In the genomic region with DNA sequence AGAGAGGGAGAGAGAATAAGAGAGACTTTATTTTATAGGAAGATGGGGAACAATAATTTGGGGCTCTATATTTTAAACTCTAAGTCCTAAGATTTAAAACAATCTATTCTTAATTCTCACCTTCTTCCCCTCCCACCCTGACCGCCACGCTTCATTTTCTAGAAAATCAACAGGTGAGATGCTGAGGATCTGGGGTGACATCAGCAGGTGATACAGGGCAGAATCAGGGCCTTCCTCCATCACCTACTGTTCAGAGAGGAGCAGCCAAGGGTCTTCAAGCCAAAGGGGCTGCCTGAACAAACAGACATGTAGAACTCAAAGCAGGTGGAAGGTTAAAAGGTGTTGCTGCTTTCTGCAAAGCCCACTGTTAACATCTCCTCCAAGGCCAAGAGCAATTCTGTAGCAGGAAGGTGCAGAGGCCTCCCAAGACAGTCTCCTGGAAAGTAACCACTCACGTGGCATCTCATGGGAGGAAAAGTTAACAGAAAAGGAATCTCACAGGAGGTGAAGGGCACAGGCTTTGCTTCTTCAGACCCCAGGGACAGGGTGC, we compare ENCODE assay signal across 19 cellular contexts.
DNase-seq lines count a peak whose midpoint lies in the region; ATAC-seq and TF ChIP-seq lines count a peak whose summit lies in the region.
"Had no signal": no experiment of that assay in that cellular context is flagged by ENCODE, and none has a peak within 500 bp of the region (broad histone marks: within the 10 kb centered on the region; RNA-seq: fewer than 3 reads in every experiment).

No MANE protein-coding gene starts in this region.

- H3K27me3 Mint-ChIP-seq in endodermal cell (ENCODE audit: insufficient read depth) = peaks cover 15% of the 10 kb centered on the region
- H3K27me3 Mint-ChIP-seq: CD4-positive, CD25-positive, alpha-beta regulatory T cell had no signal

- TF ChIP-seq CTCF in heart right ventricle (IDR thresholded peaks at IDR 0.05) (no peak), OCI-LY3 (IDR thresholded peaks at IDR 0.05; ENCODE audit: low read depth, low read length) (no peak), endodermal cell (conservative IDR thresholded peaks at IDR 0.05) (no peak), upper lobe of right lung (IDR thresholded peaks at IDR 0.05) (no peak), GM13977 (IDR thresholded peaks at IDR 0.05; ENCODE audit: extremely low read depth, insufficient read depth, missing control alignments) (no peak)

- 0 out of 2 replicates have a peak, but pooled peaks cover 4% of the 10 kb centered on the region for H3K79me2 ChIP-seq in OCI-LY3 (ENCODE audit: low read length)

- H3K4me1 Mint-ChIP-seq in endodermal cell = peaks cover 2% of the 10 kb centered on the region

- H3K9me3 Mint-ChIP-seq in endodermal cell = no peaks in the 10 kb centered on the region
- H3K9me3 Mint-ChIP-seq: CD4-positive, CD25-positive, alpha-beta regulatory T cell; GM23338 had no signal

- DNase-seq in cardiac septum (ENCODE audit: low spot score) = peak; percentile 64
- DNase-seq in heart right ventricle = no peak
- DNase-seq in endodermal cell = no peak
- DNase-seq in upper lobe of right lung = peak; percentile 29
- no peak for DNase-seq in GM13977 (ENCODE audit: low spot score)
- DNase-seq in T-helper 9 cell = no peak
- DNase-seq: DMS53, NCI-H1092, NCI-H2107, NCI-H2227 treated with DMSO at 0.1 percent for 48 hours, NCI-H524, SHP77 had no signal

- ATAC-seq in heart right ventricle (no peak), upper lobe of right lung (no peak), HG02642 (IDR thresholded peaks at IDR 0.05; ENCODE audit: poor library complexity, unreplicated experiment) (no peak)
- ATAC-seq: GM23338, HepG2 had no signal

- H3K4me3 ChIP-seq in heart right ventricle (no peak overlapping the region), OCI-LY3 (ENCODE audit: low read length) (no peak overlapping the region), endodermal cell (ENCODE audit: low read length) (no peak overlapping the region), upper lobe of right lung (no peak overlapping the region)
- H3K4me3 ChIP-seq: GM23338, MG63 had no signal

- H3K27me3 ChIP-seq in heart right ventricle (no peaks in the 10 kb centered on the region), OCI-LY3 (ENCODE audit: low read depth, low read length) (no peaks in the 10 kb centered on the region), endodermal cell (ENCODE audit: control insufficient read depth, insufficient read depth, low read length, poor library complexity, severe bottlenecking) (peaks cover 5% of the 10 kb centered on the region), upper lobe of right lung (no peaks in the 10 kb centered on the region)
- H3K27me3 ChIP-seq: MG63 had no signal

- no peaks in the 10 kb centered on the region for H3K36me3 Mint-ChIP-seq in endodermal cell (ENCODE audit: low read depth)

- intact Hi-C loops in cardiac septum (cut with DNase I) (no loop called here), heart right ventricle (cut with DNase I) (loop anchor here in 1 of 10 donors (10.0 kb wide), 1 partner anchor 117 kb away; no protein-coding TSS in a partner anchor), upper lobe of right lung (cut with DNase I) (no loop called here)

- H3K36me3 ChIP-seq in heart right ventricle (no peaks in the 10 kb centered on the region), OCI-LY3 (replicated peaks; ENCODE audit: low read depth, low read length) (peaks cover 5% of the 10 kb centered on the region), endodermal cell (ENCODE audit: control insufficient read depth, insufficient read depth, low read length) (no peaks in the 10 kb centered on the region), upper lobe of right lung (no peaks in the 10 kb centered on the region)
- H3K36me3 ChIP-seq: MG63 had no signal

- H2AFZ ChIP-seq in OCI-LY3 (ENCODE audit: low read depth, low read length) = no peak overlapping the region
- H2AFZ ChIP-seq: GM23338 had no signal

- H3K4me2 ChIP-seq in OCI-LY3 (ENCODE audit: low read length) = peak overlapping the region; percentile 63
- H3K4me2 ChIP-seq: GM23338, KMS-11 had no signal

- in situ Hi-C loops in GM13977 (cut with MboI; ENCODE audit: low pct_unique_long_range_greater_than_20kb, low sequenced_read_pairs, unreplicated experiment) = no loop called here

- peak overlapping the region; percentile 17 for H3K27ac Mint-ChIP-seq in endodermal cell
- H3K27ac Mint-ChIP-seq: GM23338 had no signal

- H3K9ac ChIP-seq in OCI-LY3 (ENCODE audit: low read length) (peak overlapping the region; percentile 64), endodermal cell (ENCODE audit: extremely low read depth, low read length, poor library complexity, severe bottlenecking) (no peak overlapping the region)
- H3K9ac ChIP-seq: KMS-11 had no signal

- no peaks in the 10 kb centered on the region for H4K20me1 ChIP-seq in OCI-LY3 (ENCODE audit: insufficient read depth, low read length)

- H3K27ac ChIP-seq in heart right ventricle (no peak overlapping the region), OCI-LY3 (ENCODE audit: low read length) (peak overlapping the region; percentile 92), endodermal cell (ENCODE audit: low read depth, low read length) (no peak overlapping the region), upper lobe of right lung (no peak overlapping the region)
- H3K27ac ChIP-seq: KMS-11 had no signal

- H3K4me1 ChIP-seq in heart right ventricle (peaks cover 0 to 11% (median 4%) of the 10 kb centered on the region in 9 donors), OCI-LY3 (ENCODE audit: low read length) (peaks cover 97% of the 10 kb centered on the region), endodermal cell (ENCODE audit: control insufficient read depth, insufficient read depth, low read length) (no peaks in the 10 kb centered on the region), upper lobe of right lung (no peaks in the 10 kb centered on the region)

- H3K4me3 Mint-ChIP-seq in endodermal cell = no peak overlapping the region
- H3K4me3 Mint-ChIP-seq: CD4-positive, CD25-positive, alpha-beta regulatory T cell; GM23338 had no signal

- H3K9me3 ChIP-seq in heart right ventricle (no peaks in the 10 kb centered on the region), OCI-LY3 (ENCODE audit: insufficient read depth, low read length) (no peaks in the 10 kb centered on the region), endodermal cell (ENCODE audit: control insufficient read depth, low read length) (no peaks in the 10 kb centered on the region), upper lobe of right lung (no peaks in the 10 kb centered on the region)
- H3K9me3 ChIP-seq: MG63 had no signal

- 92 to 96% methylated on average over 3 of the region's 3 CpGs for WGBS in heart right ventricle, 2 donors
- 71 to 94% methylated on average over 2 to 3 of the region's 3 CpGs for WGBS in endodermal cell (ENCODE audit: insufficient coverage in 1 of 2, insufficient read length in 1 of 2), 2 experiments

Comparison
In these comparisons a context has a peak if more than half of its experiments do, and no peak if none do; other contexts are left out.
1. DNase-seq: peak in cardiac septum (single experiment) and upper lobe of right lung (single experiment); none in heart right ventricle (0 of 2), endodermal cell (single experiment), GM13977 (single experiment) and T-helper 9 cell (single experiment).